In the genomic region with DNA sequence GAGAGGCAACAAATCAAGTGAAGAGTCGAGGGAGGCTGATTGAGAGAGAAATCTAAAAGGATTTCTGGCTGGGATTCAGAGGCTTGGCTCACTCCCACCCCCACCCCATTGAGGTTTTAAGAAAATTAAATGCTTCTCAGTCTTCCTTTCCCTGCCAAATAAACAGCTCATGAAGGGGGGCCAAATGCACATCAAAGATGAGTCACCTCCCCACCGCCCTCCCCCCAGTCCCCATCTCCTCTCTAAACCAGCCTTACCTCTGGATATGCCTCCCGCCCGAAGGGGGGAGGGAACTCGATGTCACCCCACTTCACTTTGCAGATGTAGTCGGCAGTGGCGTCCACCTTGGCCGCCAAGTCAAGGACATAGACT, we compare ENCODE assay signal across 16 cellular contexts. TPM values are rescaled to one million over a fixed set of nuclear protein-coding genes. Genes with fewer than 3 reads are reported as not detected.
DNase-seq lines count a peak whose midpoint lies in the region; ATAC-seq, FAIRE-seq and TF ChIP-seq lines count a peak whose summit lies in the region.
"Had no signal": no experiment of that assay in that cellular context is flagged by ENCODE, and none has a peak within 500 bp of the region (broad histone marks: within the 10 kb centered on the region; RNA-seq: fewer than 3 reads in every experiment).

No MANE protein-coding gene starts in this region.

- DNase-seq in AG08396 (ENCODE audit: low spot score) = peak; percentile 50
- no peak for DNase-seq in HTR-8/SVneo (ENCODE audit: insufficient read length, low spot score)
- peak; percentile 92 for DNase-seq in astrocyte of the spinal cord (ENCODE audit: low read depth, low spot score)
- DNase-seq in neural crest cell (ENCODE audit: low read depth, low spot score) = no peak
- DNase-seq in GOT3 (lab: John Stamatoyannopoulos, UW) = no peak
- no peak for DNase-seq in posterior vena cava (ENCODE audit: low spot score)
- DNase-seq in NCI-H1105 (lab: John Stamatoyannopoulos, UW) = no peak
- DNase-seq: CD8-positive, alpha-beta memory T cell; kidney; NCI-H226; tibial artery had no signal

- in situ Hi-C loops in astrocyte of the spinal cord (cut with HindIII; ENCODE audit: low sequenced_read_pairs) = no loop called here

- no peak overlapping the region for H3K4me3 ChIP-seq in astrocyte of the spinal cord (ENCODE audit: low read depth, low read length)
- H3K4me3 ChIP-seq: tibial artery had no signal

- peak overlapping the region; percentile 84 for H3K27ac Mint-ChIP-seq in neural crest cell (ENCODE audit: unreplicated experiment)
- H3K27ac Mint-ChIP-seq: activated naive CD8-positive, alpha-beta T cell; IgD-negative memory B cell had no signal

- no peak for ATAC-seq in GM21367 (IDR thresholded peaks at IDR 0.05; ENCODE audit: unreplicated experiment)

- H3K27me3 Mint-ChIP-seq in neural crest cell (ENCODE audit: low read depth) = no peaks in the 10 kb centered on the region
- H3K27me3 Mint-ChIP-seq: activated naive CD8-positive, alpha-beta T cell; CD8-positive, alpha-beta memory T cell; IgD-negative memory B cell had no signal

- TF ChIP-seq CTCF in astrocyte of the spinal cord (IDR thresholded peaks at IDR 0.05; ENCODE audit: low read depth, low read length) (no peak), neural crest cell (conservative IDR thresholded peaks at IDR 0.05) (no peak)

- peaks cover 12% of the 10 kb centered on the region for H3K36me3 Mint-ChIP-seq in neural crest cell (ENCODE audit: low read depth)

- no peak overlapping the region for H3K4me3 Mint-ChIP-seq in neural crest cell
- H3K4me3 Mint-ChIP-seq: activated naive CD8-positive, alpha-beta T cell; IgD-negative memory B cell had no signal

- H3K9me3 Mint-ChIP-seq in neural crest cell = no peaks in the 10 kb centered on the region
- H3K9me3 Mint-ChIP-seq: CD8-positive, alpha-beta memory T cell; IgD-negative memory B cell had no signal

- FAIRE-seq in HTR-8/SVneo (lab: Jason Lieb, UNC) = peak; percentile 26
- FAIRE-seq: endothelial cell of umbilical vein, GM12891, kidney had no signal

- H3K4me1 Mint-ChIP-seq in neural crest cell = no peaks in the 10 kb centered on the region

- intact Hi-C loops in posterior vena cava (cut with DNase I) = no loop called here

RNA-seq across cellular contexts. Expression of gene ACLY, which starts 11.6 kb away (rescaled TPM):
- total RNA-seq in neural crest cell = 421 and 422 TPM in 2 replicates
- total RNA-seq in posterior vena cava = 100 to 1,000 TPM in 1 of 2 donors, 10 to 100 TPM in 1; 97.5 to 101 TPM

RNA-seq across cellular contexts. Expression of gene ODAD4, which starts 23.2 kb away (rescaled TPM):
- total RNA-seq in neural crest cell (4.2 and 4.8 TPM in 2 replicates), posterior vena cava (1 to 10 TPM in 1 of 2 donors, under 1 TPM in 1; 0.74 to 1.2 TPM)

RNA-seq across cellular contexts. Expression of gene KLHL11, which starts 41.9 kb away (rescaled TPM):
- total RNA-seq in neural crest cell (20.4 and 20.6 TPM in 2 replicates), posterior vena cava (10 to 100 TPM; 10.9 to 12.1 TPM)

RNA-seq across cellular contexts. Expression of gene CNP, which starts 59.4 kb away (rescaled TPM):
- total RNA-seq in neural crest cell = 213 and 230 TPM in 2 replicates
- 10 to 100 TPM; 53.6 to 53.9 TPM for total RNA-seq in posterior vena cava

Comparison
In these comparisons a context has a peak if more than half of its experiments do, and no peak if none do; other contexts are left out.
1. DNase-seq: peak in AG08396 (single experiment) and astrocyte of the spinal cord (single experiment); none in HTR-8/SVneo (single experiment), neural crest cell (single experiment), GOT3 (single experiment), posterior vena cava (single experiment) and NCI-H1105 (single experiment).